Comparison of ENCODE assay signal across 9 cellular contexts in genomic region chr2:71530246-71530986, GRCh38.
A peak's percentile ranks its signal among the peaks of the same experiment; 100 is the strongest.
DNase-seq lines count a peak whose midpoint lies in the region; ATAC-seq and TF ChIP-seq lines count a peak whose summit lies in the region.
"Had no signal": no experiment of that assay in that cellular context is flagged by ENCODE, and none has a peak within 500 bp of the region (broad histone marks: within the 10 kb centered on the region; RNA-seq: fewer than 3 reads in every experiment).

No MANE protein-coding gene starts in this region.

- H3K4me3 ChIP-seq in BE2C (ENCODE audit: low read depth, low read length) (no peak overlapping the region), NB4 (ENCODE audit: low read depth, low read length) (no peak overlapping the region), sigmoid colon (no peak overlapping the region)

- H3K4me1 ChIP-seq in BE2C (no peaks in the 10 kb centered on the region), sigmoid colon (no peaks in the 10 kb centered on the region)

- H3K27me3 ChIP-seq in BE2C (no peaks in the 10 kb centered on the region), sigmoid colon (no peaks in the 10 kb centered on the region)

- TF ChIP-seq CTCF in BE2C (IDR thresholded peaks at IDR 0.05; ENCODE audit: low read depth, low read length) (peak; percentile 64), GM12873 (IDR thresholded peaks at IDR 0.05; ENCODE audit: insufficient read depth, low read depth, low read length, missing control alignments) (peak; percentile 61), NB4 (IDR thresholded peaks at IDR 0.05; ENCODE audit: low read depth, low read length) (peak; percentile 71), VCaP (conservative IDR thresholded peaks at IDR 0.05) (peak; percentile 78), sigmoid colon (IDR thresholded peaks at IDR 0.05) (peak in 3 of 4 experiments; percentile 40 to 57 (median 46))

- DNase-seq in BE2C, result no peak
- peak; percentile 68 for DNase-seq in NB4 (ENCODE audit: low read depth)
- peak; percentile 25 for DNase-seq in glomerular visceral epithelial cell (ENCODE audit: extremely low spot score)
- peak; percentile 36 for DNase-seq in sigmoid colon
- DNase-seq in cerebellar nuclear complex (lab: John Stamatoyannopoulos, UW), result no peak
- DNase-seq: left cardiac atrium had no signal

- no peak for TF ChIP-seq EP300 in sigmoid colon (IDR thresholded peaks at IDR 0.05)

- no peaks in the 10 kb centered on the region for H3K9me3 ChIP-seq in BE2C
- H3K9me3 ChIP-seq in sigmoid colon, result no peaks in the 10 kb centered on the region

- no peak for ATAC-seq in GM21717 (IDR thresholded peaks at IDR 0.05; ENCODE audit: unreplicated experiment)

- H3K27ac ChIP-seq in VCaP, result no peak overlapping the region
- no peak overlapping the region for H3K27ac ChIP-seq in sigmoid colon

- intact Hi-C loops in sigmoid colon (cut with DNase I), result no loop called here

- TF ChIP-seq POLR2A in NB4 (IDR thresholded peaks at IDR 0.05; ENCODE audit: extremely low read depth, insufficient read length), result no peak
- no peak for TF ChIP-seq POLR2A in sigmoid colon (IDR thresholded peaks at IDR 0.05)

- H3K36me3 ChIP-seq in BE2C, result no peaks in the 10 kb centered on the region
- H3K36me3 ChIP-seq in sigmoid colon, result peaks cover 0 to 30% (median 14%) of the 10 kb centered on the region in 4 donors

- 82 to 85% methylated on average over 13 of the region's 13 CpGs for WGBS in sigmoid colon, 2 donors

Comparison
In these comparisons a context has a peak if more than half of its experiments do, and no peak if none do; other contexts are left out.
1. DNase-seq: peak in NB4 (single experiment), glomerular visceral epithelial cell (single experiment) and sigmoid colon (single experiment); none in BE2C (single experiment) and cerebellar nuclear complex (0 of 2).
2. Peak in every context shown above with its lines, with median percentiles within 50 percentile points of each other: CTCF ChIP-seq.